ENCODE assay signal across 17 cellular contexts in genomic region chr7:81462672-81463071, GRCh38.
A peak's percentile ranks its signal among the peaks of the same experiment; 100 is the strongest.
DNase-seq lines count a peak whose midpoint lies in the region; ATAC-seq, FAIRE-seq and TF ChIP-seq lines count a peak whose summit lies in the region.
"Had no signal": no experiment of that assay in that cellular context is flagged by ENCODE, and none has a peak within 500 bp of the region (broad histone marks: within the 10 kb centered on the region; RNA-seq: fewer than 3 reads in every experiment).

No MANE protein-coding gene starts in this region.

- ATAC-seq in K562, result no peak
- no peak for ATAC-seq in upper lobe of left lung (ENCODE audit: low FRiP score in 2 of 2)
- ATAC-seq in HG03521 (IDR thresholded peaks at IDR 0.05; ENCODE audit: unreplicated experiment), result no peak
- ATAC-seq: right cardiac atrium had no signal

- intact Hi-C loops in K562 (cut with micrococcal nuclease) (no loop called here), posterior vena cava (cut with DNase I) (no loop called here)

- no peak for TF ChIP-seq POLR2A in K562 (conservative IDR thresholded peaks at IDR 0.05)
- no peak for TF ChIP-seq POLR2A in upper lobe of left lung (IDR thresholded peaks at IDR 0.05)

- FAIRE-seq in K562 (lab: Jason Lieb, UNC), result no peak
- FAIRE-seq: keratinocyte had no signal

- H3K4me2 ChIP-seq in K562 (ENCODE audit: insufficient read depth, low read length), result no peak overlapping the region
- H3K4me2 ChIP-seq: PC-9 had no signal

- no peak overlapping the region for H3K9ac ChIP-seq in K562 (ENCODE audit: insufficient read depth in 1 of 2, low read depth in 2 of 2, low read length in 2 of 2)

- 9% methylated on average over 1 of the region's 1 CpG for WGBS in K562 (ENCODE audit: insufficient coverage, low coverage, missing lambda C conversion rate)
- 84 to 90% methylated on average over 1 of the region's 1 CpG for WGBS in upper lobe of left lung, 2 donors

- no peak overlapping the region for H3K4me3 ChIP-seq in AG09309 (ENCODE audit: control insufficient read depth, low read depth, low read length)
- H3K4me3 ChIP-seq in K562, result no peak overlapping the region
- no peak overlapping the region for H3K4me3 ChIP-seq in foreskin fibroblast (ENCODE audit: low read depth in 1 of 2, low read length in 2 of 2)
- H3K4me3 ChIP-seq in upper lobe of left lung, result no peak overlapping the region
- H3K4me3 ChIP-seq: PC-9 had no signal

- H3K9me3 ChIP-seq in K562 (replicated peaks; ENCODE audit: control insufficient read depth, insufficient read depth, low read depth, low read length) (no peaks in the 10 kb centered on the region), upper lobe of left lung (no peaks in the 10 kb centered on the region)

- H4K20me1 ChIP-seq in K562 (replicated peaks; ENCODE audit: control insufficient read depth, insufficient read depth, low read length), result no peaks in the 10 kb centered on the region

- no peaks in the 10 kb centered on the region for H3K79me2 ChIP-seq in K562 (ENCODE audit: control insufficient read depth, insufficient read depth, low read length)

- DNase-seq in AG09309 (ENCODE audit: low read depth) (peak; percentile 38), HT-29 (ENCODE audit: low spot score) (peak; percentile 50), K562 (ENCODE audit: extremely low read depth in 1 of 4, low spot score in 3 of 4) (no peak), foreskin fibroblast (peak; percentile 59 to 78), upper lobe of left lung (no peak), posterior vena cava (ENCODE audit: low spot score) (no peak), SW480 (ENCODE audit: low spot score) (no peak)
- DNase-seq: activated CD4-positive, alpha-beta T cell treated with anti-CD3 and anti-CD28 coated beads, Interleukin-2, amount 50 U/mL, for 4 hours; activated T-cell treated with anti-CD3 and anti-CD28 coated beads, Interleukin-2, amount 50 U/mL, for 24 hours; MV-4-11; NCI-H2029 treated with DMSO at 0.1 percent for 48 hours; NCI-H526 treated with DMSO at 0.1 percent for 48 hours; PC-9; right cardiac atrium; stimulated activated CD4-positive, alpha-beta T cell treated with anti-CD3 and anti-CD28 coated beads, Interleukin-1b, Interleukin-23, amount 100 ng/mL, for 48 hours had no signal

- H2AFZ ChIP-seq in K562 (ENCODE audit: low read depth, low read length), result no peak overlapping the region
- H2AFZ ChIP-seq: PC-9 had no signal

- no TSS peak for BruUV-seq in K562 (replicated peaks; lab: Mats Ljungman, UMichigan)

- CTCF ChIA-PET in K562 (lab: Yijun Ruan, JAX; ENCODE audit: low intra/inter-chr PET ratio), result no interaction called here

- H3K27ac ChIP-seq in K562 (ENCODE audit: extremely low read depth, low read depth, low read length) (no peak overlapping the region), upper lobe of left lung (no peak overlapping the region)
- H3K27ac ChIP-seq: PC-9 had no signal

- no peaks in the 10 kb centered on the region for H3K9me1 ChIP-seq in K562 (ENCODE audit: control insufficient read depth, insufficient read depth, low read length)

- in situ Hi-C loops in K562 (cut with MboI), result loop anchor here (25.0 kb wide), 1 partner anchor 550 kb away; the partner anchor contains the start of gene SEMA3C

- no peak for TF ChIP-seq CTCF in AG09309 (IDR thresholded peaks at IDR 0.05; ENCODE audit: control insufficient read depth, insufficient read depth, low read depth, low read length, missing control alignments)
- TF ChIP-seq CTCF in K562 (IDR thresholded peaks at IDR 0.05 in 2 of 3, conservative IDR thresholded peaks at IDR 0.05 in 1 of 3; ENCODE audit: insufficient read depth in 2 of 3, low read depth in 1 of 3, low read length in 3 of 3), result no peak
- TF ChIP-seq CTCF in foreskin fibroblast (IDR thresholded peaks at IDR 0.05; ENCODE audit: low read depth, low read length), result no peak
- no peak for TF ChIP-seq CTCF in upper lobe of left lung (IDR thresholded peaks at IDR 0.05)

- no peak for TF ChIP-seq RAD21 in K562 (CRISPR knock-in tag; conservative IDR thresholded peaks at IDR 0.05 in 1 of 2, IDR thresholded peaks at IDR 0.05 in 1 of 2)

- H3K4me1 ChIP-seq in K562 (replicated peaks in 1 of 2; ENCODE audit: control insufficient read depth in 2 of 2, insufficient read depth in 2 of 2, low read length in 2 of 2) (peaks cover 0 to 8% of the 10 kb centered on the region in 2 experiments; a peak in 1 of 5 replicates), upper lobe of left lung (no peaks in the 10 kb centered on the region)

- no peaks in the 10 kb centered on the region for H3K36me3 ChIP-seq in K562 (ENCODE audit: control insufficient read depth, insufficient read depth, low read length)
- no peaks in the 10 kb centered on the region for H3K36me3 ChIP-seq in upper lobe of left lung

- H3K27me3 ChIP-seq in K562 (ENCODE audit: control insufficient read depth in 2 of 2, insufficient read depth in 2 of 2, low read length in 2 of 2) (no peaks in the 10 kb centered on the region), upper lobe of left lung (no peaks in the 10 kb centered on the region)

- TF ChIP-seq EP300 in K562 (IDR thresholded peaks at IDR 0.05; ENCODE audit: low read length) (no peak), upper lobe of left lung (IDR thresholded peaks at IDR 0.05) (no peak)

- POLR2A ChIA-PET in K562 (lab: Yijun Ruan, JAX), result no interaction called here

TF ChIP-seq in K562, 482 proteins besides CTCF, POLR2A, EP300 and RAD21:
- TF ChIP-seq SMARCE1 (IDR thresholded peaks at IDR 0.05) (peak; percentile 23; the same call in 1 of the 2 replicates), TEAD4 (IDR thresholded peaks at IDR 0.05; ENCODE audit: low read length) (0 out of 2 replicates have a peak, but pooled peaks have one; percentile 6), TEAD4 (CRISPR knock-in tag; IDR thresholded peaks at IDR 0.05; ENCODE audit: borderline replicate concordance) (no peak), FOXA3 (CRISPR knock-in tag; conservative IDR thresholded peaks at IDR 0.05 in 1 of 2, IDR thresholded peaks at IDR 0.05 in 1 of 2) (peak in 1 of 2 experiments; percentile 74; a peak in 2 of 4 replicates), FOSL1 (tag; conservative IDR thresholded peaks at IDR 0.05) (peak; percentile 70), PTTG1 (tag; IDR thresholded peaks at IDR 0.05; ENCODE audit: low read depth) (no peak)
TF ChIP-seq in K562: peak in this region for 4.

Comparison
In these comparisons a context has a peak if more than half of its experiments do, and no peak if none do; other contexts are left out.
1. DNase-seq: peak in AG09309 (single experiment), HT-29 (single experiment) and foreskin fibroblast (2 of 2); none in K562 (0 of 4), upper lobe of left lung (0 of 2), posterior vena cava (single experiment) and SW480 (single experiment).